Comparison of ENCODE assay signal across 15 cellular contexts in genomic region chr2:166727105-166727504, GRCh38.
DNase-seq lines count a peak whose midpoint lies in the region; ATAC-seq and TF ChIP-seq lines count a peak whose summit lies in the region.
"Had no signal": no experiment of that assay in that cellular context is flagged by ENCODE, and none has a peak within 500 bp of the region (broad histone marks: within the 10 kb centered on the region; RNA-seq: fewer than 3 reads in every experiment).

No MANE protein-coding gene starts in this region.

- no peaks in the 10 kb centered on the region for H3K4me1 Mint-ChIP-seq in endothelial cell (ENCODE audit: unreplicated experiment)
- H3K4me1 Mint-ChIP-seq: stimulated activated effector memory CD8-positive, alpha-beta T cell treated with anti-CD3 and anti-CD28 coated beads, Interleukin-12 subunit alpha, Interleukin-12 subunit beta, amount 100 ng/mL, for 72 hours had no signal

- no peak overlapping the region for H3K27ac ChIP-seq in foreskin keratinocyte
- H3K27ac ChIP-seq: spleen had no signal

- ATAC-seq in GM18867 (IDR thresholded peaks at IDR 0.05; ENCODE audit: unreplicated experiment) (peak; percentile 99), GM21619 (IDR thresholded peaks at IDR 0.05; ENCODE audit: unreplicated experiment) (peak; percentile 98), HG03159 (IDR thresholded peaks at IDR 0.05; ENCODE audit: unreplicated experiment) (peak; percentile 100), foreskin keratinocyte (no peak)
- ATAC-seq: stimulated activated effector memory CD8-positive, alpha-beta T cell treated with anti-CD3 and anti-CD28 coated beads, Interleukin-12 subunit alpha, Interleukin-12 subunit beta, amount 100 ng/mL, for 72 hours had no signal

- no peak overlapping the region for H3K27ac Mint-ChIP-seq in endothelial cell (ENCODE audit: unreplicated experiment)
- H3K27ac Mint-ChIP-seq: stimulated activated effector memory CD8-positive, alpha-beta T cell treated with anti-CD3 and anti-CD28 coated beads, Interleukin-12 subunit alpha, Interleukin-12 subunit beta, amount 100 ng/mL, for 72 hours had no signal

- peaks cover 7% of the 10 kb centered on the region for H3K9me3 Mint-ChIP-seq in endothelial cell (ENCODE audit: unreplicated experiment)

- H3K36me3 Mint-ChIP-seq in endothelial cell (ENCODE audit: low read depth, unreplicated experiment) = peaks cover 5% of the 10 kb centered on the region
- H3K36me3 Mint-ChIP-seq: stimulated activated effector memory CD8-positive, alpha-beta T cell treated with anti-CD3 and anti-CD28 coated beads, Interleukin-12 subunit alpha, Interleukin-12 subunit beta, amount 100 ng/mL, for 72 hours had no signal

- no peaks in the 10 kb centered on the region for H3K27me3 Mint-ChIP-seq in endothelial cell (ENCODE audit: unreplicated experiment)

- H3K4me3 Mint-ChIP-seq in endothelial cell (ENCODE audit: unreplicated experiment) = no peak overlapping the region
- H3K4me3 Mint-ChIP-seq: stimulated activated effector memory CD8-positive, alpha-beta T cell treated with anti-CD3 and anti-CD28 coated beads, Interleukin-12 subunit alpha, Interleukin-12 subunit beta, amount 100 ng/mL, for 72 hours had no signal

- H3K4me1 ChIP-seq in foreskin keratinocyte = no peaks in the 10 kb centered on the region
- H3K4me1 ChIP-seq: spleen had no signal

- TF ChIP-seq CTCF in endothelial cell (IDR thresholded peaks at IDR 0.05; ENCODE audit: unreplicated experiment) (no peak), foreskin keratinocyte (conservative IDR thresholded peaks at IDR 0.05) (no peak)

- H3K27me3 ChIP-seq in foreskin keratinocyte = no peaks in the 10 kb centered on the region
- H3K27me3 ChIP-seq: spleen had no signal

- DNase-seq in SKM-1 (lab: John Stamatoyannopoulos, UW; ENCODE audit: unreplicated experiment) (peak; percentile 2), HT-29 (ENCODE audit: low spot score) (no peak), endothelial cell (ENCODE audit: low spot score) (no peak), foreskin keratinocyte (no peak), 8988T (no peak)
- DNase-seq: activated CD4-positive, CD25-positive, alpha-beta regulatory T cell; activated naive CD4-positive, alpha-beta T cell treated with anti-CD3 and anti-CD28 coated beads, Interleukin-2, amount 50 U/mL, for 16 hours; dermis blood vessel endothelial cell; hippocampal formation; NCI-H1048; spleen had no signal
